ENCODE assay signal across 16 cellular contexts in genomic region chr9:133408042-133408441, GRCh38. TPM values are rescaled to one million over a fixed set of nuclear protein-coding genes. Genes with fewer than 3 reads are reported as not detected.
A peak's percentile ranks its signal among the peaks of the same experiment; 100 is the strongest.
DNase-seq lines count a peak whose midpoint lies in the region; ATAC-seq and TF ChIP-seq lines count a peak whose summit lies in the region.
"Had no signal": no experiment of that assay in that cellular context is flagged by ENCODE, and none has a peak within 500 bp of the region (broad histone marks: within the 10 kb centered on the region; RNA-seq: fewer than 3 reads in every experiment).

No MANE protein-coding gene starts in this region.

- H3K9me3 Mint-ChIP-seq in T-cell: no peaks in the 10 kb centered on the region
- H3K9me3 Mint-ChIP-seq in neural progenitor cell: no peaks in the 10 kb centered on the region
- H3K9me3 Mint-ChIP-seq: CD4-positive, alpha-beta T cell; CD8-positive, alpha-beta T cell had no signal

- H2AFZ ChIP-seq in neural progenitor cell (replicated peaks): no peak overlapping the region

- CTCF ChIA-PET in HEK293 (lab: Yijun Ruan, JAX): interaction anchor here (0.7 to 1.4 kb wide), 5 partner anchors 9 to 365 kb away, joined by 3 to 5 read pairs (median 4); no protein-coding TSS in a partner anchor
- CTCF ChIA-PET in T-cell (lab: Charles Lee): interaction anchor here in 1 of 2 donors (0.7 kb wide), 1 partner anchor 77 kb away, joined by 5 read pairs; no protein-coding TSS in a partner anchor

- H3K4me3 Mint-ChIP-seq in T-cell (no peak overlapping the region), neural progenitor cell (no peak overlapping the region)
- H3K4me3 Mint-ChIP-seq: B cell; CD4-positive, alpha-beta T cell; CD8-positive, alpha-beta T cell had no signal

- no peak overlapping the region for H3K9ac ChIP-seq in neural progenitor cell
- H3K9ac ChIP-seq: BLaER1 treated with 17β-estradiol and CSF1 and Interleukin-3, amounts not matched to agents 10 nM and 100 nM had no signal

- no peak overlapping the region for H3K4me2 ChIP-seq in neural progenitor cell
- H3K4me2 ChIP-seq: A549; BLaER1 treated with 17β-estradiol and CSF1 and Interleukin-3, amounts not matched to agents 10 nM and 100 nM had no signal

- no peak for ATAC-seq in T-cell (replicated peaks in 1 of 4)
- ATAC-seq: A549; CD8-positive, alpha-beta T cell had no signal

- H3K36me3 ChIP-seq in HEK293 (ENCODE audit: control insufficient read depth in 2 of 2, insufficient read depth in 1 of 2, low read length in 2 of 2): peaks cover 5 to 95% of the 10 kb centered on the region in 2 experiments
- peaks cover 0 to 73% of the 10 kb centered on the region in 2 donors for H3K36me3 ChIP-seq in adrenal gland (replicated peaks in 1 of 2)
- H3K36me3 ChIP-seq in neural progenitor cell: no peaks in the 10 kb centered on the region

- H3K27ac ChIP-seq in HEK293 (ENCODE audit: extremely low read depth, low read depth, low read length) (no peak overlapping the region), adrenal gland (peak overlapping the region in 3 of 5 donors; percentile 10 to 60 (median 32)), neural progenitor cell (no peak overlapping the region)
- H3K27ac ChIP-seq: A549; BLaER1 treated with 17β-estradiol and CSF1 and Interleukin-3, amounts not matched to agents 10 nM and 100 nM; C4-2B had no signal

- TF ChIP-seq POLR2A in adrenal gland (IDR thresholded peaks at IDR 0.05): no peak

- no peak for DNase-seq in adrenal gland
- no peak for DNase-seq in activated gamma-delta T cell treated with Interleukin-2 at 50 U/mL for 16 hours
- no peak for DNase-seq in T-cell
- no peak for DNase-seq in neural progenitor cell (ENCODE audit: low spot score)
- DNase-seq: AML-193; Caco-2; Calu3; CD4-positive, alpha-beta T cell; CD8-positive, alpha-beta T cell; DMS79 treated with DMSO at 0.1 percent for 48 hours; GF-D8 had no signal

- peaks cover 10% of the 10 kb centered on the region for H3F3A ChIP-seq in neural progenitor cell (ENCODE audit: low read depth)

- POLR2A ChIA-PET in HEK293 (lab: Yijun Ruan, JAX) (no interaction called here), T-cell (lab: Charles Lee) (no interaction called here)

- H3K4me3 ChIP-seq in HEK293 (ENCODE audit: low read depth, low read length) (no peak overlapping the region), adrenal gland (no peak overlapping the region), neural progenitor cell (no peak overlapping the region)
- H3K4me3 ChIP-seq: A549; BLaER1 treated with 17β-estradiol and CSF1 and Interleukin-3, amounts not matched to agents 10 nM and 100 nM had no signal

- H3K27me3 Mint-ChIP-seq in T-cell (no peaks in the 10 kb centered on the region), neural progenitor cell (ENCODE audit: insufficient read depth, low read depth) (no peaks in the 10 kb centered on the region)
- H3K27me3 Mint-ChIP-seq: B cell; CD4-positive, alpha-beta T cell had no signal

- intact Hi-C loops in adrenal gland (cut with DNase I): loop anchor here in 1 of 2 donors (5.0 to 10.0 kb wide), 2 partner anchors 79 to 223 kb away; no protein-coding TSS in a partner anchor

- H3K36me3 Mint-ChIP-seq in T-cell (peaks cover 35% of the 10 kb centered on the region), neural progenitor cell (peaks cover 17% of the 10 kb centered on the region)

- H3K27ac Mint-ChIP-seq in T-cell: no peak overlapping the region
- H3K27ac Mint-ChIP-seq in neural progenitor cell: no peak overlapping the region
- H3K27ac Mint-ChIP-seq: B cell; CD4-positive, alpha-beta T cell; CD8-positive, alpha-beta T cell had no signal

- H3K4me1 Mint-ChIP-seq in T-cell (peaks cover 4 to 12% (median 10%) of the 10 kb centered on the region in 3 donors), neural progenitor cell (no peaks in the 10 kb centered on the region)

- H3K9me3 ChIP-seq in HEK293 (ENCODE audit: control insufficient read depth, insufficient read depth, low read depth, low read length) (no peaks in the 10 kb centered on the region), adrenal gland (replicated peaks in 1 of 3) (no peaks in the 10 kb centered on the region), neural progenitor cell (ENCODE audit: low read depth) (no peaks in the 10 kb centered on the region)
- H3K9me3 ChIP-seq: A549; BLaER1 treated with 17β-estradiol and CSF1 and Interleukin-3, amounts not matched to agents 10 nM and 100 nM; Caco-2 had no signal

- H3K4me1 ChIP-seq in HEK293 (ENCODE audit: control insufficient read depth, insufficient read depth, low read length) (no peaks in the 10 kb centered on the region), adrenal gland (replicated peaks in 1 of 2) (peaks cover 10 to 29% of the 10 kb centered on the region in 2 donors), neural progenitor cell (no peaks in the 10 kb centered on the region)
- H3K4me1 ChIP-seq: A549, Caco-2 had no signal

- H4K20me1 ChIP-seq in neural progenitor cell (ENCODE audit: low read depth): peaks cover 6% of the 10 kb centered on the region

- H3K79me2 ChIP-seq in neural progenitor cell (ENCODE audit: low read depth): no peaks in the 10 kb centered on the region

- TF ChIP-seq CTCF in HEK293 (tag by site-specific recombination; IDR thresholded peaks at IDR 0.05) (no peak), adrenal gland (IDR thresholded peaks at IDR 0.05) (no peak), neural progenitor cell (IDR thresholded peaks at IDR 0.05) (no peak)

- 70 to 92% (median 83%) methylated on average over 1 of the region's 1 CpG for WGBS in adrenal gland, 4 donors

- H3K27me3 ChIP-seq in adrenal gland (no peaks in the 10 kb centered on the region), neural progenitor cell (no peaks in the 10 kb centered on the region)
- H3K27me3 ChIP-seq: BLaER1 treated with 17β-estradiol and CSF1 and Interleukin-3, amounts not matched to agents 10 nM and 100 nM had no signal

TF ChIP-seq in HEK293, 187 proteins besides CTCF, POLR2A, EP300 and RAD21:
- TF ChIP-seq SP2 (tag by site-specific recombination; IDR thresholded peaks at IDR 0.05) (no peak), ZNF362 (tag by site-specific recombination; IDR thresholded peaks at IDR 0.05) (no peak), ZNF121 (tag by site-specific recombination; IDR thresholded peaks at IDR 0.05) (peak; percentile 82), IKZF3 (tag by site-specific recombination; IDR thresholded peaks at IDR 0.05) (no peak)

RNA-seq across cellular contexts. Expression of gene REXO4, which starts 9.8 kb away (rescaled TPM):
- 10 to 100 TPM; 18.9 to 27.6 (median 22.8) TPM for total RNA-seq in adrenal gland
- polyA plus RNA-seq in adrenal gland: 10 to 100 TPM; 19.4 to 24.2 (median 20.5) TPM
- 10 to 100 TPM; 23.6 to 44.5 (median 34.9) TPM for total RNA-seq in T-cell
- total RNA-seq in neural progenitor cell (ENCODE audit: low replicate concordance): 17.9 and 24.9 TPM in 2 replicates

RNA-seq across cellular contexts. Expression of gene ADAMTS13, which starts 14.1 kb away (rescaled TPM):
- total RNA-seq in adrenal gland (1 to 10 TPM in 5 of 8 donors, under 1 TPM in 3; 0.30 to 8.7 (median 1.8) TPM), T-cell (1 to 10 TPM; 1.3 to 3.3 (median 2.4) TPM), neural progenitor cell (ENCODE audit: low replicate concordance) (2.4 and 6.1 TPM in 2 replicates)
- polyA plus RNA-seq in adrenal gland: 10 to 100 TPM in 2 of 3 donors, under 1 TPM in 1; 0.15 to 19.9 (median 13.4) TPM

RNA-seq across cellular contexts. Expression of gene STKLD1, which starts 31.9 kb away (rescaled TPM):
- total RNA-seq in adrenal gland (1 to 10 TPM in 5 of 8 donors, under 1 TPM in 1, not detected in 2; 0.71 to 3.2 (median 1.6) TPM), T-cell (1 to 10 TPM in 2 of 5 donors, under 1 TPM in 3; 0.49 to 1.1 (median 0.70) TPM), neural progenitor cell (ENCODE audit: low replicate concordance) (0.58 and 0.65 TPM in 2 replicates)
- 1 to 10 TPM; 2.4 to 5.2 (median 4.8) TPM for polyA plus RNA-seq in adrenal gland

RNA-seq across cellular contexts. Expression of gene SURF4, which starts 32.2 kb away (rescaled TPM):
- 100 to 1,000 TPM; 157 to 340 (median 177) TPM for total RNA-seq in adrenal gland
- 100 to 1,000 TPM in 1 of 3 donors, 10 to 100 TPM in 2; 43.4 to 285 (median 53.4) TPM for polyA plus RNA-seq in adrenal gland
- 100 to 1,000 TPM in 4 of 5 donors, 10 to 100 TPM in 1; 73.5 to 114 (median 107) TPM for total RNA-seq in T-cell
- total RNA-seq in neural progenitor cell (ENCODE audit: low replicate concordance): 102 and 155 TPM in 2 replicates

RNA-seq across cellular contexts. Expression of gene SURF2, which starts 51.7 kb away (rescaled TPM):
- total RNA-seq in adrenal gland: 10 to 100 TPM; 13.4 to 29.2 (median 20.5) TPM
- polyA plus RNA-seq in adrenal gland: 10 to 100 TPM; 19.9 to 53.0 (median 41.4) TPM
- 10 to 100 TPM; 17.0 to 25.3 (median 24.9) TPM for total RNA-seq in T-cell
- 16.0 and 19.6 TPM in 2 replicates for total RNA-seq in neural progenitor cell (ENCODE audit: low replicate concordance)

Comparison
In these comparisons a context has a peak if more than half of its experiments do, and no peak if none do; other contexts are left out.
1. H3K27ac ChIP-seq: peak in adrenal gland (3 of 5); none in HEK293 (single experiment) and neural progenitor cell (single experiment).